ENCODE assay signal across 21 cellular contexts in genomic region chr18:6249788-6250187, GRCh38.
"Had no signal": no experiment of that assay in that cellular context is flagged by ENCODE, and none has a peak within 500 bp of the region (broad histone marks: within the 10 kb centered on the region; RNA-seq: fewer than 3 reads in every experiment).

No MANE protein-coding gene starts in this region.

- H3K4me3 ChIP-seq: cardiac muscle cell, gastrocnemius medialis, left lung had no signal

- H3K9ac ChIP-seq: parathyroid adenoma had no signal

- H3K4me1 ChIP-seq: gastrocnemius medialis, left lung, parathyroid adenoma had no signal

- H3K4me1 Mint-ChIP-seq: activated naive CD4-positive, alpha-beta T cell treated with anti-CD3 and anti-CD28 coated beads, Interleukin-2, amount 50 U/mL, for 24 hours had no signal

- H3K36me3 Mint-ChIP-seq: activated naive CD4-positive, alpha-beta T cell treated with anti-CD3 and anti-CD28 coated beads, Interleukin-2, amount 50 U/mL, for 24 hours; naive thymus-derived CD8-positive, alpha-beta T cell; type B pancreatic cell had no signal

- H3K9me3 ChIP-seq: gastrocnemius medialis, left lung, neutrophil had no signal

- H3K79me2 ChIP-seq: parathyroid adenoma had no signal

- H3K27me3 Mint-ChIP-seq: activated naive CD4-positive, alpha-beta T cell treated with anti-CD3 and anti-CD28 coated beads, Interleukin-2, amount 50 U/mL, for 24 hours; dendritic cell treated with granulocyte-macrophage colony-stimulating factor and Interleukin-4, amounts not matched to agents 40 ng/mL and 50 ng/mL, for 4 days; type B pancreatic cell had no signal

- H3K4me3 Mint-ChIP-seq: activated naive CD4-positive, alpha-beta T cell treated with anti-CD3 and anti-CD28 coated beads, Interleukin-2, amount 50 U/mL, for 24 hours; activated T-cell treated with anti-CD3 and anti-CD28 coated beads, Interleukin-2, amount 50 U/mL, for 72 hours; dendritic cell treated with granulocyte-macrophage colony-stimulating factor and Interleukin-4, amounts not matched to agents 40 ng/mL and 50 ng/mL, for 4 days; naive thymus-derived CD8-positive, alpha-beta T cell; type B pancreatic cell had no signal

- H3K36me3 ChIP-seq: cardiac muscle cell, gastrocnemius medialis, left lung, neutrophil, WERI-Rb-1 had no signal

- H3K27me3 ChIP-seq: cardiac muscle cell, gastrocnemius medialis, left lung, neutrophil had no signal

- H2AFZ ChIP-seq: parathyroid adenoma had no signal

- ATAC-seq: activated T-cell treated with anti-CD3 and anti-CD28 coated beads, Interleukin-2, amount 50 U/mL, for 72 hours; esophagus mucosa; gastrocnemius medialis; left lung; naive thymus-derived CD8-positive, alpha-beta T cell; stimulated activated naive CD8-positive, alpha-beta T cell treated with anti-CD3 and anti-CD28 coated beads, Interleukin-15, Interleukin-2, amounts not matched to agents 100 U/mL and 50 U/mL, for 24 hours had no signal

- H3K27ac ChIP-seq: cardiac muscle cell, gastrocnemius medialis, left lung, neutrophil, parathyroid adenoma, WERI-Rb-1 had no signal

- H3K9me3 Mint-ChIP-seq: activated naive CD4-positive, alpha-beta T cell treated with anti-CD3 and anti-CD28 coated beads, Interleukin-2, amount 50 U/mL, for 24 hours; dendritic cell treated with granulocyte-macrophage colony-stimulating factor and Interleukin-4, amounts not matched to agents 40 ng/mL and 50 ng/mL, for 4 days; type B pancreatic cell had no signal

- H3K27ac Mint-ChIP-seq: activated naive CD4-positive, alpha-beta T cell treated with anti-CD3 and anti-CD28 coated beads, Interleukin-2, amount 50 U/mL, for 24 hours; activated T-cell treated with anti-CD3 and anti-CD28 coated beads, Interleukin-2, amount 50 U/mL, for 72 hours; dendritic cell treated with granulocyte-macrophage colony-stimulating factor and Interleukin-4, amounts not matched to agents 40 ng/mL and 50 ng/mL, for 4 days; naive thymus-derived CD8-positive, alpha-beta T cell; type B pancreatic cell had no signal

- DNase-seq: activated CD4-positive, alpha-beta T cell treated with anti-CD3 and anti-CD28 coated beads for 1 hour; activated gamma-delta T cell; activated T-cell treated with anti-CD3 and anti-CD28 coated beads, Interleukin-2, amount 50 U/mL, for 72 hours; effector CD8-positive, alpha-beta T cell; gastrocnemius medialis; kidney; left lung; mesenchymal stem cell; naive thymus-derived CD8-positive, alpha-beta T cell; stimulated activated CD4-positive, alpha-beta T cell treated with anti-CD3 and anti-CD28 coated beads, Interleukin-12 subunit alpha, Interleukin-12 subunit beta, amount 100 ng/mL, for 4 hours; stimulated activated CD4-positive, alpha-beta T cell treated with anti-CD3 and anti-CD28 coated beads, Interleukin-1b, Interleukin-23, amount 100 ng/mL, for 48 hours; stimulated activated naive CD8-positive, alpha-beta T cell treated with anti-CD3 and anti-CD28 coated beads, Interleukin-15, Interleukin-2, amounts not matched to agents 100 U/mL and 50 U/mL, for 24 hours; SW 1271; WERI-Rb-1 had no signal
